8 cellular contexts compared by ENCODE assay signal in the genomic region with DNA sequence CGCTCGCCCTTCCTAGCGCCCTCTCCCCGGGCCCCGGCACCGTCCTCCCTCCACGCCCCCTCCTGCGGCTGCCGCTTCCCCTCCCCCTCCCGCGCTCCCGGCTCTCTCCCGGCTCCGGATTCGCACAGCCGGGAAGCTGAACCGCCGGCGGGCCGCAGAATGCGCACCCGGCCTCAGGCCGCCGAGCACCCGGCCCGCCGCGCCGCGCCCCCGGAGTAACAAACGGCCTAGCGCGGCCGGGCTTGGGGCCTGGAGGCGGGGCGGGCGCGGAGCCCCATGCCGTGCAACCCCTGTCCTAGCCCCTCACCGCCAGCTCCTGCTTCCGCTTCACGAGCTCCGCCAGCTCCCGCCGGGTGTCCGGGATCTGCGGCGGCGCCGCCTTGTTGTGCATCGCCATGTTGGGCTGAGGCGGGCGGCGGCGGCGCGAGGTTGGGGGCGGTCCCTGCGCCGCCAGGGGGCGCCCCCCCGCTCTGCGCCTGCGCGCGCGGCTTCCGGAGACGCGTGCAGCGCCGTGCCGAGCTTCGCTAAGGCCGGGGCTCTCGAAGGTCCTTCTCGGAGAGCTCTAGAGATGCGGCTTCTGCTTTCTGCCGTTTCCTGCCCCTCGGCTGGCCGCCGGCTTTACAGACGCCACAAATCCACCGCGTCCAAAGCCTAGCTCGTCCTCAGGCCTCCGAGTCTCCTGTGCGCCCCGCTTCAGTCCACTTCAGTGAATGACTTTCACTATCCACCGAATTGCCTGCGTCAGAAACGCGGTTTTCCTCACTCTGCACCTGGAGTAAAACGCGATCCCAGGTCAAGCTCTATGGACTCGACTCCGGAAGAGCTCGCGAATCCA. TPM values are rescaled to one million over a fixed set of nuclear protein-coding genes. Genes with fewer than 3 reads are reported as not detected.
DNase-seq lines count a peak whose midpoint lies in the region; ATAC-seq, FAIRE-seq and TF ChIP-seq lines count a peak whose summit lies in the region.

A gene (minus strand): TSS at position 417 of the 835 bp plus-strand sequence. CDS start 20 bp downstream, at position 397.

- H3K4me2 ChIP-seq in H9 (ENCODE audit: insufficient read depth, insufficient read length, low read length), result peak within 1 kb of the TSS; percentile 89

- no peak within 1 kb of the TSS for H2AK5ac ChIP-seq in H9 (ENCODE audit: insufficient read length, low read length)

- peaks cover 0 to 5% of the 10 kb centered on the region in 2 experiments; a peak in 2 of 5 replicates for H3K9me3 Mint-ChIP-seq in H9
- no peaks in the 10 kb centered on the region for H3K9me3 Mint-ChIP-seq in activated naive CD8-positive, alpha-beta T cell (ENCODE audit: low read depth)

- TF ChIP-seq CTCF in H9 (conservative IDR thresholded peaks at IDR 0.05) (peak; percentile 86), pancreas (IDR thresholded peaks at IDR 0.05) (peak; percentile 45 to 69 (median 62)), thyroid gland (IDR thresholded peaks at IDR 0.05) (peak in 5 of 6 experiments; percentile 36 to 81 (median 79))

- H3K9me3 ChIP-seq in H9 (ENCODE audit: control insufficient read depth, low read depth, low read length), result no peaks in the 10 kb centered on the region
- no peaks in the 10 kb centered on the region for H3K9me3 ChIP-seq in pancreas
- no peaks in the 10 kb centered on the region for H3K9me3 ChIP-seq in thyroid gland

- FAIRE-seq in pancreas (lab: Jason Lieb, UNC), result no peak

- no peak within 1 kb of the TSS for H2BK12ac ChIP-seq in H9 (ENCODE audit: insufficient read length, low read depth, low read length)

- peak within 1 kb of the TSS; percentile 98 to 99 (median 98) for H3K27ac Mint-ChIP-seq in H9
- peak within 1 kb of the TSS; percentile 98 for H3K27ac Mint-ChIP-seq in activated naive CD8-positive, alpha-beta T cell

- DNase-seq in GM04504 (ENCODE audit: low read depth) (peak; percentile 63), H9 (peak; percentile 89), M059J (ENCODE audit: low read depth) (peak; percentile 81), SKM-1 treated with dmso at 0.1 percent for 144 hours (lab: John Stamatoyannopoulos, UW; ENCODE audit: unreplicated experiment) (peak; percentile 77), head of caudate nucleus (peak; percentile 33 to 92 (median 84)), pancreas (peak; percentile 74 to 96 (median 86)), thyroid gland (peak; percentile 82 to 85)

- H3K27me3 Mint-ChIP-seq in H9 (ENCODE audit: low read depth), result peaks cover 7% of the 10 kb centered on the region
- H3K27me3 Mint-ChIP-seq in activated naive CD8-positive, alpha-beta T cell, result no peaks in the 10 kb centered on the region

- H3K79me2 ChIP-seq in H9 (ENCODE audit: insufficient read depth, low read length), result no peaks in the 10 kb centered on the region

- peak; percentile 97 to 99 (median 98) for ATAC-seq in pancreas

- no peak within 1 kb of the TSS for H3K23ac ChIP-seq in H9 (ENCODE audit: insufficient read length, low read depth, low read length)

- H4K8ac ChIP-seq in H9 (replicated peaks; ENCODE audit: insufficient read length, low read depth, low read length), result no peak within 1 kb of the TSS

- H3K27ac ChIP-seq in H9 (ENCODE audit: insufficient read length, low read depth, low read length) (peak within 1 kb of the TSS; percentile 62), pancreas (peak within 1 kb of the TSS; percentile 91 to 98 (median 94)), thyroid gland (peak within 1 kb of the TSS; percentile 81 to 89 (median 86))

- intact Hi-C loops in head of caudate nucleus (cut with DNase I), result loop anchor here (2.0 to 5.0 kb wide), 2 partner anchors 42 to 83 kb away; a partner anchor contains a TSS
- intact Hi-C loops in pancreas (cut with DNase I), result no loop called here
- intact Hi-C loops in thyroid gland (cut with DNase I), result no loop called here

- peak within 1 kb of the TSS; percentile 34 for H2AFZ ChIP-seq in H9 (ENCODE audit: low read length)

- H3K23me2 ChIP-seq in H9 (ENCODE audit: insufficient read length, low read depth, low read length, poor library complexity, severe bottlenecking), result peaks cover 7% of the 10 kb centered on the region

- H3K4me3 Mint-ChIP-seq in H9, result peak within 1 kb of the TSS; percentile 90 to 97
- peak within 1 kb of the TSS; percentile 99 for H3K4me3 Mint-ChIP-seq in activated naive CD8-positive, alpha-beta T cell

- H3K36me3 ChIP-seq in pancreas, result peaks cover 0 to 12% (median 0%) of the 10 kb centered on the region in 3 donors
- H3K36me3 ChIP-seq in thyroid gland, result peaks cover 8 to 10% of the 10 kb centered on the region in 2 donors

- H3K4me3 ChIP-seq in pancreas (peak within 1 kb of the TSS; percentile 84 to 94 (median 90)), thyroid gland (replicated peaks in 1 of 3) (peak within 1 kb of the TSS; percentile 14 to 92 (median 73))

- H4K5ac ChIP-seq in H9 (ENCODE audit: insufficient read length, low read depth, low read length), result no peak within 1 kb of the TSS

- H3K14ac ChIP-seq in H9 (ENCODE audit: insufficient read depth, low read length), result peak within 1 kb of the TSS; percentile 90

- no peaks in the 10 kb centered on the region for H3K79me1 ChIP-seq in H9 (ENCODE audit: insufficient read depth, low read depth, low read length, poor library complexity, severe bottlenecking)

- no peak within 1 kb of the TSS for H3T11ph ChIP-seq in H9 (ENCODE audit: low read length)

- no CpG with 5 or more reads among the region's 100 CpGs for WGBS in H9 (ENCODE audit: extremely low coverage, insufficient read length, low lambda C conversion rate)
- 0 to 1% methylated on average over 71 to 100 of the region's 100 CpGs for WGBS in pancreas, 2 donors
- WGBS in thyroid gland, 2 donors, result 0% methylated on average over 13 to 24 of the region's 100 CpGs

- no peaks in the 10 kb centered on the region for H3K27me3 ChIP-seq in H9 (ENCODE audit: insufficient read depth, low read length)
- H3K27me3 ChIP-seq in pancreas, result no peaks in the 10 kb centered on the region
- H3K27me3 ChIP-seq in thyroid gland, result no peaks in the 10 kb centered on the region

- H3K9ac ChIP-seq in H9 (ENCODE audit: extremely low read depth, insufficient read length, low read length), result peak within 1 kb of the TSS; percentile 76

- H3K4me1 ChIP-seq in H9 (ENCODE audit: insufficient read depth, low read length) (no peaks in the 10 kb centered on the region), pancreas (peaks cover 0 to 6% (median 0%) of the 10 kb centered on the region in 3 donors), thyroid gland (peaks cover 11% of the 10 kb centered on the region in 2 donors)

- H3K4ac ChIP-seq in H9 (ENCODE audit: low read depth, low read length), result no peak within 1 kb of the TSS; the same call in 1 of the 2 replicates

- no peak within 1 kb of the TSS for H2BK20ac ChIP-seq in H9 (ENCODE audit: low read depth, low read length, poor library complexity, severe bottlenecking)

- peaks cover 7 to 23% (median 19%) of the 10 kb centered on the region in 3 experiments; a peak in 6 of 7 replicates for H3K36me3 Mint-ChIP-seq in H9 (ENCODE audit: insufficient read depth in 1 of 3, low read depth in 3 of 3)
- H3K36me3 Mint-ChIP-seq in activated naive CD8-positive, alpha-beta T cell, result peaks cover 2% of the 10 kb centered on the region

- H2BK15ac ChIP-seq in H9 (ENCODE audit: low read depth, low read length), result no peak within 1 kb of the TSS

- peak within 1 kb of the TSS; percentile 83 for H3K18ac ChIP-seq in H9 (ENCODE audit: insufficient read length, low read depth, low read length)

- H3K4me1 Mint-ChIP-seq in H9, result peaks cover 22 to 24% of the 10 kb centered on the region in 2 experiments
- H3K4me1 Mint-ChIP-seq in activated naive CD8-positive, alpha-beta T cell (ENCODE audit: low read depth), result peaks cover 47% of the 10 kb centered on the region

- no peak within 1 kb of the TSS for H3K56ac ChIP-seq in H9 (ENCODE audit: insufficient read length, low read depth, low read length)

- H4K91ac ChIP-seq in H9 (ENCODE audit: insufficient read length, low read depth, low read length), result no peak within 1 kb of the TSS

- H2BK120ac ChIP-seq in H9 (ENCODE audit: low read depth, low read length, poor library complexity, severe bottlenecking), result no peak within 1 kb of the TSS

- H4K20me1 ChIP-seq in H9 (ENCODE audit: control insufficient read depth, insufficient read depth, insufficient read length), result no peaks in the 10 kb centered on the region

- TF ChIP-seq POLR2A in thyroid gland (IDR thresholded peaks at IDR 0.05), result peak; percentile 11 to 85

- H2BK5ac ChIP-seq in H9 (ENCODE audit: insufficient read length, low read length), result no peak within 1 kb of the TSS

RNA-seq across cellular contexts. Expression of the gene that starts here (rescaled TPM):
- total RNA-seq in H9 (2021) (48.8 and 51.6 TPM in 2 replicates), pancreas (10 to 100 TPM; 26.1 to 39.7 (median 27.6) TPM), thyroid gland (100 to 1,000 TPM in 2 of 4 donors, 10 to 100 TPM in 2; 78.9 to 109 (median 92.7) TPM)
- 112 and 148 TPM in 2 replicates for total RNA-seq in M059J (2014; rRNA removed; shearing (Covaris generic))
- 10 to 100 TPM; 32.7 to 59.8 TPM for polyA plus RNA-seq in pancreas

Comparison
In these comparisons a context has a peak if more than half of its experiments do, and no peak if none do; other contexts are left out.
1. Peak in every context shown above with its lines: DNase-seq, ATAC-seq, H3K4me3 ChIP-seq and H3K27ac ChIP-seq.